ENCODE assay signal across 9 cellular contexts in genomic region chr2:20106746-20107145, GRCh38. TPM values are rescaled to one million over a fixed set of nuclear protein-coding genes. Genes with fewer than 3 reads are reported as not detected.
A peak's percentile ranks its signal among the peaks of the same experiment; 100 is the strongest.
DNase-seq lines count a peak whose midpoint lies in the region; ATAC-seq and TF ChIP-seq lines count a peak whose summit lies in the region.
"Had no signal": no experiment of that assay in that cellular context is flagged by ENCODE, and none has a peak within 500 bp of the region (broad histone marks: within the 10 kb centered on the region; RNA-seq: fewer than 3 reads in every experiment).

No MANE protein-coding gene starts in this region.

- H3K4me3 ChIP-seq in HUES6 (ENCODE audit: low read depth, low read length), result peak overlapping the region; percentile 55

- intact Hi-C loops in activated T-helper 1 cell treated with anti-CD3 and anti-CD28 coated beads, Interleukin-12 subunit alpha, Interleukin-12 subunit beta, Interleukin-2, Interleukin-4 antibody, amounts not matched to agents 30 ng/mL and 10 ng/mL and 1 ng/mL, durations not matched to agents 14 hours and 24 hours and 36 hours (cut with micrococcal nuclease), result no loop called here
- intact Hi-C loops in left cardiac atrium (cut with DNase I), result no loop called here

- H3K4me3 Mint-ChIP-seq in activated T-helper 1 cell treated with anti-CD3 and anti-CD28 coated beads, Interleukin-12 subunit alpha, Interleukin-12 subunit beta, Interleukin-2, Interleukin-4 antibody, amounts not matched to agents 30 ng/mL and 10 ng/mL and 1 ng/mL, durations not matched to agents 14 hours and 24 hours and 36 hours, result peak overlapping the region; percentile 82

- H3K36me3 Mint-ChIP-seq in activated T-helper 1 cell treated with anti-CD3 and anti-CD28 coated beads, Interleukin-12 subunit alpha, Interleukin-12 subunit beta, Interleukin-2, Interleukin-4 antibody, amounts not matched to agents 30 ng/mL and 10 ng/mL and 1 ng/mL, durations not matched to agents 14 hours and 24 hours and 36 hours (ENCODE audit: low read depth), result peaks cover 3% of the 10 kb centered on the region

- peaks cover 2% of the 10 kb centered on the region; the same call in 1 of the 2 replicates for H3K4me1 ChIP-seq in HUES6 (ENCODE audit: control insufficient read depth, insufficient read depth, low read length)

- H3K27ac Mint-ChIP-seq in activated T-helper 1 cell treated with anti-CD3 and anti-CD28 coated beads, Interleukin-12 subunit alpha, Interleukin-12 subunit beta, Interleukin-2, Interleukin-4 antibody, amounts not matched to agents 30 ng/mL and 10 ng/mL and 1 ng/mL, durations not matched to agents 14 hours and 24 hours and 36 hours, result no peak overlapping the region

- H3K9me3 Mint-ChIP-seq in activated T-helper 1 cell treated with anti-CD3 and anti-CD28 coated beads, Interleukin-12 subunit alpha, Interleukin-12 subunit beta, Interleukin-2, Interleukin-4 antibody, amounts not matched to agents 30 ng/mL and 10 ng/mL and 1 ng/mL, durations not matched to agents 14 hours and 24 hours and 36 hours, result peaks cover 9% of the 10 kb centered on the region

- H3K27me3 Mint-ChIP-seq in activated T-helper 1 cell treated with anti-CD3 and anti-CD28 coated beads, Interleukin-12 subunit alpha, Interleukin-12 subunit beta, Interleukin-2, Interleukin-4 antibody, amounts not matched to agents 30 ng/mL and 10 ng/mL and 1 ng/mL, durations not matched to agents 14 hours and 24 hours and 36 hours (ENCODE audit: insufficient read depth), result peaks cover 7% of the 10 kb centered on the region

- no peak for TF ChIP-seq POLR2A in GM18505 (IDR thresholded peaks at IDR 0.05; ENCODE audit: borderline replicate concordance, extremely low read depth, insufficient read depth, insufficient read length)

- peaks cover 9% of the 10 kb centered on the region for H3K27me3 ChIP-seq in HUES6 (ENCODE audit: control insufficient read depth, insufficient read depth, low read length)

- no peaks in the 10 kb centered on the region for H3K36me3 ChIP-seq in HUES6 (ENCODE audit: control insufficient read depth, insufficient read depth, low read length)

- peak; percentile 22 for DNase-seq in activated T-helper 1 cell treated with anti-CD3 and anti-CD28 coated beads, Interleukin-12 subunit alpha, Interleukin-12 subunit beta, Interleukin-2, Interleukin-4 antibody, amounts not matched to agents 30 ng/mL and 10 ng/mL and 1 ng/mL, durations not matched to agents 14 hours and 24 hours and 36 hours (ENCODE audit: low spot score)
- DNase-seq in left cardiac atrium (peak; percentile 44), A172 (ENCODE audit: low spot score) (no peak), COR-L47 (lab: John Stamatoyannopoulos, UW) (no peak)
- peak in 2 of 3 donors; percentile 7 to 38 for DNase-seq in stimulated activated CD4-positive, alpha-beta T cell treated with anti-CD3 and anti-CD28 coated beads, Interleukin-12 subunit alpha, Interleukin-12 subunit beta, amount 100 ng/mL, for 48 hours (ENCODE audit: low read depth in 2 of 3, low spot score in 1 of 3)

- peak in 1 of 2 donors; percentile 54 for ATAC-seq in left cardiac atrium
- no peak for ATAC-seq in GM21529 (IDR thresholded peaks at IDR 0.05; ENCODE audit: unreplicated experiment)
- no peak for ATAC-seq in GM18505 (IDR thresholded peaks at IDR 0.05; ENCODE audit: unreplicated experiment)

- no peak overlapping the region for H3K27ac ChIP-seq in HUES6 (ENCODE audit: low read depth, low read length)
- H3K27ac ChIP-seq: KMS-11 had no signal

- H3K9ac ChIP-seq in HUES6 (ENCODE audit: low read length), result peak overlapping the region; percentile 31
- H3K9ac ChIP-seq: KMS-11 had no signal

- H3K4me1 Mint-ChIP-seq in activated T-helper 1 cell treated with anti-CD3 and anti-CD28 coated beads, Interleukin-12 subunit alpha, Interleukin-12 subunit beta, Interleukin-2, Interleukin-4 antibody, amounts not matched to agents 30 ng/mL and 10 ng/mL and 1 ng/mL, durations not matched to agents 14 hours and 24 hours and 36 hours (ENCODE audit: low read depth), result peaks cover 22% of the 10 kb centered on the region

- peaks cover 7% of the 10 kb centered on the region for H3K9me3 ChIP-seq in HUES6 (ENCODE audit: control insufficient read depth, insufficient read depth, low read depth, low read length)

RNA-seq across cellular contexts. Expression of gene LAPTM4A, which starts 55.3 kb away (rescaled TPM):
- 25.5 and 29.1 TPM in 2 replicates for total RNA-seq in activated T-helper 1 cell treated with anti-CD3 and anti-CD28 coated beads, Interleukin-12 subunit alpha, Interleukin-12 subunit beta, Interleukin-2, Interleukin-4 antibody, amounts not matched to agents 30 ng/mL and 10 ng/mL and 1 ng/mL, durations not matched to agents 14 hours and 24 hours and 36 hours
- total RNA-seq in left cardiac atrium, result 100 to 1,000 TPM; 185 to 202 TPM
- 488 and 537 TPM in 2 replicates for total RNA-seq in A172 (2014; rRNA removed; shearing (Covaris generic))

Comparison
In these comparisons a context has a peak if more than half of its experiments do, and no peak if none do; other contexts are left out.
1. DNase-seq: peak in activated T-helper 1 cell treated with anti-CD3 and anti-CD28 coated beads, Interleukin-12 subunit alpha, Interleukin-12 subunit beta, Interleukin-2, Interleukin-4 antibody, amounts not matched to agents 30 ng/mL and 10 ng/mL and 1 ng/mL, durations not matched to agents 14 hours and 24 hours and 36 hours (single experiment), left cardiac atrium (single experiment) and stimulated activated CD4-positive, alpha-beta T cell treated with anti-CD3 and anti-CD28 coated beads, Interleukin-12 subunit alpha, Interleukin-12 subunit beta, amount 100 ng/mL, for 48 hours (2 of 3); none in A172 (single experiment) and COR-L47 (single experiment).